1 cellular context compared by ENCODE assay signal in genomic region chr7:149161241-149161848, GRCh38.
TF ChIP-seq lines count a peak whose summit lies in the region.

No MANE protein-coding gene starts in this region.

TF ChIP-seq in endothelial cell of umbilical vein, 7 proteins besides CTCF, POLR2A, EP300 and RAD21:
- peak; percentile 27 for TF ChIP-seq FOS (IDR thresholded peaks at IDR 0.05; ENCODE audit: borderline replicate concordance, insufficient read depth, low read length)
- TF ChIP-seq GATA2 (IDR thresholded peaks at IDR 0.05; ENCODE audit: insufficient read depth, insufficient read length, low read depth, low read length) = no peak
